ENCODE assay signal across 22 cellular contexts in the genomic region with DNA sequence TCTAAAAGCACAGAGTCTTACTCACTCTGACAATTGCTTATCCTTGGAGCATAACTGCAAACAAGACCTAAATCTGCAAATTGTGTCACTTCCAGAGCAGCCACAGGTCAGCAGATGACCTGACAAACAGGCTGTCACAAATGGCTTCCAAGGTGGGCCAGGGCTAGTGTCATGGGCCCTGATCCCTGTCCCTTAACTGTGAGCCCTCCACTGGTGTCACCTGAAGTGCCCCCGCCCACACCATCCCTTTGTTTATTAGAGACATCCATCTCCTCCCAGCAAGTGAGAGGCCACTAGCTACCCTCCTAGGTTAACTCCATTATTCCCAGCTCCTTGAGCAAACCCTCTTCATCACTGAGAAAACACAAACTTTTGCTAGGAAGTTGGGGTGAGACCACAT.
DNase-seq lines count a peak whose midpoint lies in the region; ATAC-seq, FAIRE-seq and TF ChIP-seq lines count a peak whose summit lies in the region.
"Had no signal": no experiment of that assay in that cellular context is flagged by ENCODE, and none has a peak within 500 bp of the region (broad histone marks: within the 10 kb centered on the region; RNA-seq: fewer than 3 reads in every experiment).

No MANE protein-coding gene starts in this region.

- no peaks in the 10 kb centered on the region for H3K9me3 Mint-ChIP-seq in osteocyte (ENCODE audit: unreplicated experiment)
- peaks cover 0 to 14% (median 0%) of the 10 kb centered on the region in 7 donors for H3K9me3 Mint-ChIP-seq in CD14-positive monocyte

- H3K9me3 ChIP-seq in esophagus muscularis mucosa, result no peaks in the 10 kb centered on the region
- H3K9me3 ChIP-seq in gastroesophageal sphincter, result no peaks in the 10 kb centered on the region

- no peak overlapping the region for H3K27ac ChIP-seq in esophagus muscularis mucosa (replicated peaks in 1 of 4)
- H3K27ac ChIP-seq in gastroesophageal sphincter, result no peak overlapping the region
- H3K27ac ChIP-seq: 22Rv1, SK-N-MC had no signal

- TF ChIP-seq POLR2A in esophagus muscularis mucosa (IDR thresholded peaks at IDR 0.05; ENCODE audit: low read depth) (no peak), GM12891 (IDR thresholded peaks at IDR 0.05; ENCODE audit: low read depth, low read length) (no peak), gastroesophageal sphincter (IDR thresholded peaks at IDR 0.05) (no peak)

- ATAC-seq in GM18498 (IDR thresholded peaks at IDR 0.05; ENCODE audit: unreplicated experiment) (no peak), gastroesophageal sphincter (no peak)
- ATAC-seq: HepG2 had no signal

- 86% methylated on average over 1 of the region's 1 CpG for WGBS in esophagus muscularis mucosa
- no CpG with 5 or more reads among the region's 1 CpG for WGBS in gastroesophageal sphincter (ENCODE audit: low coverage in 1 of 2), 2 donors

- no peak for FAIRE-seq in GM12891 (lab: Jason Lieb, UNC)
- FAIRE-seq: D721Med, GM19239, HepG2, RCC 7860 had no signal

- H3K4me3 ChIP-seq in esophagus muscularis mucosa (no peak overlapping the region), gastroesophageal sphincter (no peak overlapping the region)
- H3K4me3 ChIP-seq: SK-N-MC had no signal

- intact Hi-C loops in esophagus muscularis mucosa (cut with DNase I), result no loop called here
- intact Hi-C loops in CD14-positive monocyte (cut with micrococcal nuclease), result no loop called here

- no peaks in the 10 kb centered on the region for H3K36me3 Mint-ChIP-seq in osteocyte (ENCODE audit: unreplicated experiment)
- H3K36me3 Mint-ChIP-seq in CD14-positive monocyte, result no peaks in the 10 kb centered on the region
- H3K36me3 Mint-ChIP-seq: CD4-positive, CD25-positive, alpha-beta regulatory T cell had no signal

- H3K4me1 ChIP-seq in esophagus muscularis mucosa (peaks cover 12 to 27% (median 20%) of the 10 kb centered on the region in 4 donors), gastroesophageal sphincter (peaks cover 0 to 21% (median 2%) of the 10 kb centered on the region in 3 donors)

- no peak for TF ChIP-seq CTCF in esophagus muscularis mucosa (IDR thresholded peaks at IDR 0.05)
- no peak for TF ChIP-seq CTCF in osteocyte (IDR thresholded peaks at IDR 0.05)
- TF ChIP-seq CTCF in gastroesophageal sphincter (IDR thresholded peaks at IDR 0.05), result no peak
- TF ChIP-seq CTCF in CD14-positive monocyte (IDR thresholded peaks at IDR 0.05), result no peak

- H3K4me1 Mint-ChIP-seq in osteocyte (ENCODE audit: unreplicated experiment) (peaks cover 2% of the 10 kb centered on the region), CD14-positive monocyte (peaks cover 4% of the 10 kb centered on the region)
- H3K4me1 Mint-ChIP-seq: CD4-positive, CD25-positive, alpha-beta regulatory T cell had no signal

- H3K27ac Mint-ChIP-seq in osteocyte (ENCODE audit: unreplicated experiment) (no peak overlapping the region), CD14-positive monocyte (no peak overlapping the region)
- H3K27ac Mint-ChIP-seq: CD4-positive, CD25-positive, alpha-beta regulatory T cell had no signal

- H3K27me3 Mint-ChIP-seq in osteocyte (ENCODE audit: unreplicated experiment) (peaks cover 22% of the 10 kb centered on the region), CD14-positive monocyte (ENCODE audit: low read depth in 3 of 3) (peaks cover 5 to 10% (median 5%) of the 10 kb centered on the region in 3 donors)

- H3K36me3 ChIP-seq in esophagus muscularis mucosa (no peaks in the 10 kb centered on the region), gastroesophageal sphincter (no peaks in the 10 kb centered on the region)

- DNase-seq in activated CD8-positive, alpha-beta memory T cell treated with anti-CD3 and anti-CD28 coated beads for 24 hours, result peak; percentile 30
- no peak for DNase-seq in activated CD8-positive, alpha-beta memory T cell treated with anti-CD3 and anti-CD28 coated beads, Interleukin-2, amount 50 U/mL, for 48 hours
- peak; percentile 74 for DNase-seq in esophagus muscularis mucosa (ENCODE audit: extremely low spot score)
- peak; percentile 60 for DNase-seq in osteocyte (ENCODE audit: extremely low spot score, unreplicated experiment)
- DNase-seq in GM12891 (ENCODE audit: insufficient read length, low spot score), result no peak
- DNase-seq in CD14-positive monocyte (ENCODE audit: low spot score), result no peak
- DNase-seq: CD4-positive, CD25-positive, alpha-beta regulatory T cell; DMS53; Kasumi-1; NCI-H1092 treated with DMSO at 0.1 percent for 48 hours; NCI-H1436; NCI-H187 treated with DMSO at 0.1 percent for 48 hours; NCI-H774; SIG-M5 had no signal

- no peak for TF ChIP-seq EP300 in esophagus muscularis mucosa (IDR thresholded peaks at IDR 0.05)
- no peak for TF ChIP-seq EP300 in gastroesophageal sphincter (IDR thresholded peaks at IDR 0.05)

- no peak overlapping the region for H3K4me3 Mint-ChIP-seq in osteocyte (ENCODE audit: unreplicated experiment)
- H3K4me3 Mint-ChIP-seq in CD14-positive monocyte, result no peak overlapping the region
- H3K4me3 Mint-ChIP-seq: CD4-positive, CD25-positive, alpha-beta regulatory T cell had no signal

- H3K27me3 ChIP-seq in esophagus muscularis mucosa (no peaks in the 10 kb centered on the region), gastroesophageal sphincter (no peaks in the 10 kb centered on the region)

TF ChIP-seq in GM12891, 5 proteins besides CTCF, POLR2A, EP300 and RAD21:
- TF ChIP-seq TAF1 (IDR thresholded peaks at IDR 0.05; ENCODE audit: low read depth, low read length), result no peak
- TF ChIP-seq PAX5 (IDR thresholded peaks at IDR 0.05; ENCODE audit: insufficient read depth, low read length, severe bottlenecking), result no peak
- no peak for TF ChIP-seq POU2F2 (IDR thresholded peaks at IDR 0.05; ENCODE audit: low read depth, low read length)
- no peak for TF ChIP-seq POLR2AphosphoS5 (IDR thresholded peaks at IDR 0.05; ENCODE audit: low read depth, low read length)
- TF ChIP-seq SPI1 (IDR thresholded peaks at IDR 0.05; ENCODE audit: low read depth, low read length), result no peak
TF ChIP-seq in GM12891: peak in this region for 0.

Comparison
In these comparisons a context has a peak if more than half of its experiments do, and no peak if none do; other contexts are left out.
1. DNase-seq: peak in activated CD8-positive, alpha-beta memory T cell treated with anti-CD3 and anti-CD28 coated beads for 24 hours (single experiment), esophagus muscularis mucosa (single experiment) and osteocyte (single experiment); none in activated CD8-positive, alpha-beta memory T cell treated with anti-CD3 and anti-CD28 coated beads, Interleukin-2, amount 50 U/mL, for 48 hours (single experiment), GM12891 (single experiment) and CD14-positive monocyte (single experiment).